36 cellular contexts compared by ENCODE assay signal in genomic region chr3:96370637-96371036, GRCh38.
"Had no signal": no experiment of that assay in that cellular context is flagged by ENCODE, and none has a peak within 500 bp of the region (broad histone marks: within the 10 kb centered on the region; RNA-seq: fewer than 3 reads in every experiment).

No MANE protein-coding gene starts in this region.

- H3K4me1 ChIP-seq: body of pancreas, breast epithelium had no signal

- H3K36me3 ChIP-seq: brain microvascular endothelial cell, breast epithelium, cardiac muscle cell had no signal

- H3K27me3 ChIP-seq: body of pancreas, brain microvascular endothelial cell, breast epithelium, cardiac muscle cell had no signal

- H3K9me3 ChIP-seq: body of pancreas, breast epithelium had no signal

- H3K27ac ChIP-seq: body of pancreas, brain microvascular endothelial cell, breast epithelium, cardiac muscle cell, VCaP had no signal

- H3K4me3 ChIP-seq: body of pancreas, breast epithelium, cardiac muscle cell had no signal

- FAIRE-seq: astrocyte, TTC549 had no signal

- DNase-seq: activated B cell treated with CpG ODN at 0.5 μM for 24 hours; activated CD4-positive, alpha-beta memory T cell treated with anti-CD3 and anti-CD28 coated beads for 36 hours; activated CD4-positive, alpha-beta T cell treated with anti-CD3 and anti-CD28 coated beads for 4 hours; activated CD4-positive, alpha-beta T cell treated with anti-CD3 and anti-CD28 coated beads, Interleukin-2, amount 10 ng/mL, durations not matched to agents 24 days and 14 days; activated CD4-positive, alpha-beta T cell treated with anti-CD3 and anti-CD28 coated beads, Interleukin-2, amount 50 U/mL, for 1 hour; activated CD4-positive, alpha-beta T cell treated with anti-CD3 and anti-CD28 coated beads, Interleukin-2, amount 50 U/mL, for 4 hours; activated CD4-positive, CD25-positive, alpha-beta regulatory T cell treated with anti-CD3 and anti-CD28 coated beads, Interleukin-2, amount 50 U/mL, for 72 hours; activated CD8-positive, alpha-beta memory T cell treated with anti-CD3 and anti-CD28 coated beads, Interleukin-2, amount 50 U/mL, for 4 hours; activated CD8-positive, alpha-beta T cell treated with anti-CD3 and anti-CD28 coated beads for 36 hours; activated effector memory CD4-positive, alpha-beta T cell treated with anti-CD3 and anti-CD28 coated beads, Interleukin-2, amount 50 U/mL, for 16 hours; activated gamma-delta T cell treated with Interleukin-2 at 50 U/mL for 16 hours; activated naive CD4-positive, alpha-beta T cell; activated naive CD4-positive, alpha-beta T cell treated with anti-CD3 and anti-CD28 coated beads for 36 hours; activated naive CD4-positive, alpha-beta T cell treated with anti-CD3 and anti-CD28 coated beads, Interleukin-2, amount 50 U/mL, for 16 hours; activated naive CD8-positive, alpha-beta T cell treated with anti-CD3 and anti-CD28 coated beads, Interleukin-2, amount 10 ng/mL, durations not matched to agents 7 days and 5 days; activated naive CD8-positive, alpha-beta T cell treated with anti-CD3 and anti-CD28 coated beads, Interleukin-2, amount 50 U/mL, for 24 hours; activated T-cell treated with anti-CD3 and anti-CD28 coated beads for 4 hours; activated T-cell treated with anti-CD3 and anti-CD28 coated beads, Interleukin-2, amount 50 U/mL, for 1 hour; activated T-cell treated with anti-CD3 and anti-CD28 coated beads, Interleukin-2, amount 50 U/mL, for 4 hours; activated T-cell treated with anti-CD3 and anti-CD28 coated beads, Interleukin-2, amount 50 U/mL, for 72 hours; amniotic stem cell; aorta; body of pancreas; brain microvascular endothelial cell; caudate nucleus; cerebellar nuclear complex; T-cell; T-helper 2 cell; T-helper 9 cell had no signal

- ATAC-seq: activated CD8-positive, alpha-beta T cell treated with anti-CD3 and anti-CD28 coated beads for 36 hours; activated naive CD4-positive, alpha-beta T cell treated with anti-CD3 and anti-CD28 coated beads, Interleukin-2, amount 50 U/mL, for 72 hours; activated naive CD8-positive, alpha-beta T cell treated with anti-CD3 and anti-CD28 coated beads, Interleukin-2, amount 50 U/mL, for 24 hours; activated T-cell treated with anti-CD3 and anti-CD28 coated beads, Interleukin-2, amount 50 U/mL, for 4 hours; activated T-cell treated with anti-CD3 and anti-CD28 coated beads, Interleukin-2, amount 50 U/mL, for 72 hours; activated T-helper 17 cell treated with anti-CD3 and anti-CD28 coated beads, Interleukin-2, amount 50 U/mL, for 72 hours; body of pancreas; T-cell had no signal
